ENCODE assay signal across 8 cellular contexts in the genomic region with DNA sequence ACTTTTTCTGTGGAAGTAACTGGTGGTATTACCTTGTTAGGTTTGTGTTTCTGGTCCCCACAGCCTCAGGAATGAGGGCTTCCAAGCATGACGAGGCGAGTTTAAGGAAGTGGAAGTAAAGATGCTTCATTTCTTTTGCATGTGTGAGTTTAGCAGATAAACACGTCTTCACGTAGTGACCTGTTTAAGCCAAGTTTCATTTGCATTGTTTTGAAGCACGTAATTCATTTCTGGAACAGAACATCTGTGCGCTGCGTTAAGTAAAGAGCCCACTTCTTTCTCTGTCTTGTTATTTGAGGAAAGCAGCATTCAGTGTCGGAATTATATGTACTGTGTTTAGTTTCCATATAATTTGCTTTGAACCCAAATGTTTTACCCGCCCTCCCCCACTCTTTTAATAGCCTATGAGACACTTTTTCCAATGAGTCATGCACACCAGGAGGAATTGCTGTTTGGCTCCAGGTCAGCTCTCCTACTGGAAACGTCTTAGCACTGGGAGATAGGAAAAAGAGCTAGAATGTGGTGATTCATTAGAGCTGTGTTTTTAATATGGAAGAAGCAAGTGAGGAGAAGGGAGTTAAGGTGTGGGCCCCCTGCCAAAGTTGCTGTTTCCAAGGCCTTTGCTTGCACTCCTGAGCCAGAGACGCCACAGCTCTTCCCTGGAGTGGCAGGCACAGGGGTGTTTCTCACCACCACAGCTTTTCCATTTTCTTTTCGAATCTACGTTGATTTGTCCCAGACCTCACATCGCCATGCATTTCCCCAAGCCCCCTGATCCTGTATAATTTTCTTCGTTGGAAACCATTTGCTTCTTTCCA. TPM values are rescaled to one million over a fixed set of nuclear protein-coding genes. Genes with fewer than 3 reads are reported as not detected.
DNase-seq lines count a peak whose midpoint lies in the region; ATAC-seq, FAIRE-seq and TF ChIP-seq lines count a peak whose summit lies in the region.

No MANE protein-coding gene starts in this region.

- 86% methylated on average over 15 of the region's 15 CpGs for WGBS in HepG2 (ENCODE audit: low lambda C conversion rate)

- in situ Hi-C loops in HepG2 (cut with HindIII; ENCODE audit: extremely low pct_ligation_motif_present, low pct_unique_long_range_greater_than_20kb), result no loop called here

- intact Hi-C loops in breast epithelium (cut with DNase I; ENCODE audit: low total_unique reads), result no loop called here
- intact Hi-C loops in HepG2 (cut with micrococcal nuclease; ENCODE audit: unreplicated experiment), result no loop called here
- intact Hi-C loops in upper lobe of right lung (cut with DNase I), result no loop called here

- no peaks in the 10 kb centered on the region for H4K20me1 ChIP-seq in HepG2 (ENCODE audit: insufficient read depth, low read length)

- POLR2A ChIA-PET in HepG2 (lab: Yijun Ruan, JAX), result interaction anchor here (1.3 to 5.0 kb wide), 3 partner anchors 9 to 37 kb away, joined by 5 to 141 read pairs (median 49); no protein-coding TSS in a partner anchor

- H3K9ac ChIP-seq in HepG2 (ENCODE audit: insufficient read depth, low read depth, low read length), result 0 out of 2 replicates have a peak overlapping the region, but pooled peaks have one; percentile 32

- H3K4me3 ChIP-seq in breast epithelium (peak overlapping the region in 1 of 3 donors; percentile 5), HepG2 (replicated peaks in 1 of 3; ENCODE audit: insufficient read depth in 1 of 3, low read depth in 2 of 3, low read length in 3 of 3) (no peak overlapping the region), upper lobe of right lung (no peak overlapping the region)

- no peak for FAIRE-seq in HepG2 (lab: Jason Lieb, UNC)

- DNase-seq in HS-5 (ENCODE audit: low read depth), result peak; percentile 93
- peak in 1 of 2 donors; percentile 56 for DNase-seq in breast epithelium (ENCODE audit: low spot score in 2 of 2)
- DNase-seq in HepG2 (ENCODE audit: low spot score), result no peak
- DNase-seq in upper lobe of right lung, result no peak
- no peak for DNase-seq in NK-92 (lab: John Stamatoyannopoulos, UW; ENCODE audit: unreplicated experiment)
- no peak for DNase-seq in GM19238 (ENCODE audit: insufficient read length, low spot score)
- DNase-seq in T-helper 9 cell, result no peak

- TF ChIP-seq POLR2A in breast epithelium (IDR thresholded peaks at IDR 0.05), result no peak
- no peak for TF ChIP-seq POLR2A in HepG2 (IDR thresholded peaks at IDR 0.05; ENCODE audit: insufficient read depth in 1 of 2, low read depth in 2 of 2, low read length in 2 of 2)

- no peak for TF ChIP-seq RAD21 in HepG2 (CRISPR knock-in tag; IDR thresholded peaks at IDR 0.05)

- H3K36me3 ChIP-seq in breast epithelium (no peaks in the 10 kb centered on the region), HepG2 (replicated peaks in 1 of 2; ENCODE audit: control insufficient read depth in 1 of 2, insufficient read depth in 2 of 2, low read length in 2 of 2) (no peaks in the 10 kb centered on the region), upper lobe of right lung (no peaks in the 10 kb centered on the region)

- TF ChIP-seq CTCF in breast epithelium (IDR thresholded peaks at IDR 0.05) (no peak), HepG2 (CRISPR knock-in tag; IDR thresholded peaks at IDR 0.05) (no peak), upper lobe of right lung (IDR thresholded peaks at IDR 0.05) (no peak)

- peak in 1 of 2 experiments; percentile 36; a peak in 1 of 4 replicates for TF ChIP-seq EP300 in HepG2 (IDR thresholded peaks at IDR 0.05; ENCODE audit: low read depth in 2 of 2, low read length in 2 of 2)
- TF ChIP-seq EP300 in HepG2 (CRISPR knock-in tag; IDR thresholded peaks at IDR 0.05; ENCODE audit: borderline replicate concordance), result no peak

- no peaks in the 10 kb centered on the region for H3K79me2 ChIP-seq in HepG2 (ENCODE audit: insufficient read depth, low read length)

- no TSS peak for BruUV-seq in HepG2 (replicated peaks; lab: Mats Ljungman, UMichigan)

- no peaks in the 10 kb centered on the region for H3K27me3 ChIP-seq in breast epithelium
- H3K27me3 ChIP-seq in HepG2 (ENCODE audit: control insufficient read depth in 1 of 2, insufficient read depth in 2 of 2, low read length in 2 of 2), result no peaks in the 10 kb centered on the region
- no peaks in the 10 kb centered on the region for H3K27me3 ChIP-seq in upper lobe of right lung

- no peaks in the 10 kb centered on the region for H3K9me3 ChIP-seq in breast epithelium
- H3K9me3 ChIP-seq in HepG2 (ENCODE audit: low read length), result peaks cover 5% of the 10 kb centered on the region; the same call in 1 of the 2 replicates
- H3K9me3 ChIP-seq in upper lobe of right lung, result no peaks in the 10 kb centered on the region

- ATAC-seq in GM18511 (IDR thresholded peaks at IDR 0.05; ENCODE audit: unreplicated experiment), result peak; percentile 70
- ATAC-seq in HepG2, result no peak
- ATAC-seq in upper lobe of right lung, result peak; percentile 35

- no peak overlapping the region for H3K4me2 ChIP-seq in HepG2 (ENCODE audit: low read depth, low read length)

- H3K4me1 ChIP-seq in breast epithelium, result peaks cover 0 to 4% of the 10 kb centered on the region in 2 donors
- H3K4me1 ChIP-seq in HepG2 (ENCODE audit: insufficient read depth, low read length), result peaks cover 96% of the 10 kb centered on the region
- peaks cover 11% of the 10 kb centered on the region for H3K4me1 ChIP-seq in upper lobe of right lung

- H2AFZ ChIP-seq in HepG2 (ENCODE audit: low read length), result no peak overlapping the region

- CTCF ChIA-PET in HepG2 (lab: Yijun Ruan, JAX; ENCODE audit: low intra/inter-chr PET ratio, low total read pairs), result interaction anchor here (0.9 kb wide), 1 partner anchor 9 kb away, joined by 3 read pairs; no protein-coding TSS in a partner anchor

- H3K27ac ChIP-seq in breast epithelium, result peak overlapping the region; percentile 69 to 83
- H3K27ac ChIP-seq in HepG2 (ENCODE audit: extremely low read length, insufficient read depth, low read length), result peak overlapping the region; percentile 95
- peak overlapping the region; percentile 24 for H3K27ac ChIP-seq in upper lobe of right lung

RNA-seq across cellular contexts. Expression of gene BTBD16, which starts 36.8 kb away (rescaled TPM):
- total RNA-seq in breast epithelium (under 1 TPM in 1 of 3 donors, not detected in 2; 0.29 TPM), HepG2 (2016; rRNA removed; fragmentation: Illumina TruSeq; extraction: Trizol) (3.6 and 5.0 TPM in 2 replicates), upper lobe of right lung (0.35 TPM)
- total RNA-seq in HepG2 (2016; cell fraction: cytosol; rRNA removed; fragmentation: Illumina TruSeq; extraction: Trizol; ENCODE audit: low read depth), result 7.2 and 7.4 TPM in 2 replicates
- 4.0 and 4.7 TPM in 2 replicates for total RNA-seq in HepG2 (2016; cell fraction: insoluble cytoplasmic fraction; rRNA removed; fragmentation: Illumina TruSeq; extraction: Trizol)
- 7.3 and 8.5 TPM in 2 replicates for total RNA-seq in HepG2 (2016; cell fraction: membrane; rRNA removed; fragmentation: Illumina TruSeq; extraction: Trizol)
- 3.1 and 3.4 TPM in 2 replicates for total RNA-seq in HepG2 (2016; cell fraction: nucleus; rRNA removed; fragmentation: Illumina TruSeq; extraction: Trizol)
- polyA plus RNA-seq in HepG2 (2011; rRNA removed), result 8.0 and 11.9 TPM in 2 replicates
- 8.3 and 9.7 TPM in 2 replicates for polyA plus RNA-seq in HepG2 (2011; cell fraction: cytosol; rRNA removed)
- 5.4 and 5.5 TPM in 2 replicates for polyA plus RNA-seq in HepG2 (2011; cell fraction: nucleus; rRNA removed)
- 7.8 and 9.0 TPM in 2 replicates for polyA plus RNA-seq in HepG2 (2012)
- polyA plus RNA-seq in HepG2 (2016; cell fraction: cytosol; fragmentation: Illumina TruSeq; extraction: Trizol; ENCODE audit: low read depth), result 13.5 and 16.1 TPM in 2 replicates
- 10.5 and 11.7 TPM in 2 replicates for polyA plus RNA-seq in HepG2 (2016; cell fraction: insoluble cytoplasmic fraction; fragmentation: Illumina TruSeq; extraction: Trizol; ENCODE audit: low read depth)
- polyA plus RNA-seq in HepG2 (2016; cell fraction: membrane; fragmentation: Illumina TruSeq; extraction: Trizol; ENCODE audit: low read depth), result 14.2 and 14.7 TPM in 2 replicates
- polyA plus RNA-seq in HepG2 (2016; cell fraction: nucleus; fragmentation: Illumina TruSeq; extraction: Trizol; ENCODE audit: insufficient read depth, low read depth), result 6.5 and 6.6 TPM in 2 replicates
- 0.44 and 32.3 TPM in 2 replicates for polyA minus RNA-seq in HepG2 (2011; rRNA and poly(A)+ RNA removed; ENCODE audit: low replicate concordance)
- polyA minus RNA-seq in HepG2 (2011; cell fraction: cytosol; rRNA and poly(A)+ RNA removed), result 2.9 and 6.7 TPM in 2 replicates
- polyA minus RNA-seq in HepG2 (2011; cell fraction: nucleus; rRNA and poly(A)+ RNA removed), result 8.0 and 8.9 TPM in 2 replicates

Comparison
In these comparisons a context has a peak if more than half of its experiments do, and no peak if none do; other contexts are left out.
1. H3K27ac ChIP-seq: peak in every context shown above with its lines; median percentile 95 in HepG2; 76 in breast epithelium; 24 in upper lobe of right lung.